22 cellular contexts compared by ENCODE assay signal in the genomic region with DNA sequence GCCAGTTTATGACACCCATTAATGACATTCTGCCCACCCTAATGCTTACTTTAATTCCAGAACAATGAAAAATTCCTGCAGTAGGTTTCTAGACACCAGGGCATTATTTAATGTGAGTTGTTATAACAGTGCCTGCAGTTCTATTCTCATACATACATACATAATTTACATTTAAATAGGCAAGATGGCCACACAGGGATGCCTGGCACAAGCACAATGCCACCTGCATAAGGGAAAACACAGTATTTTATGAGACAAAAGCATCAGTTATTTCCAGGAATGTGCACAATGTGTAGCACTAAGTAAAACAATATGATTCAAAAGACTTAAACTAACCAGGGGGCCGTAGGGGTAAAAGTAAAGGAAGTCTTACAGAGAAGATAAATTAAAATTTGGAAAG.
DNase-seq lines count a peak whose midpoint lies in the region; ATAC-seq, FAIRE-seq and TF ChIP-seq lines count a peak whose summit lies in the region.
"Had no signal": no experiment of that assay in that cellular context is flagged by ENCODE, and none has a peak within 500 bp of the region (broad histone marks: within the 10 kb centered on the region; RNA-seq: fewer than 3 reads in every experiment).

No MANE protein-coding gene starts in this region.

- no peaks in the 10 kb centered on the region for H3K9me3 ChIP-seq in HUES48 (ENCODE audit: control insufficient read depth, insufficient read depth, low read length)
- H3K9me3 ChIP-seq in H1 (ENCODE audit: insufficient read depth in 2 of 2, low read depth in 1 of 2, low read length in 1 of 2) = 0 out of 4 replicates have a peak, but pooled peaks cover 0 to 3% of the 10 kb centered on the region in 2 experiments
- H3K9me3 ChIP-seq in osteoblast (ENCODE audit: low read depth, low read length) = no peaks in the 10 kb centered on the region
- H3K9me3 ChIP-seq in kidney (ENCODE audit: control insufficient read depth in 1 of 2, low read length in 2 of 2) = no peaks in the 10 kb centered on the region
- H3K9me3 ChIP-seq: BLaER1, Caco-2 had no signal

- H3K79me2 ChIP-seq in GM23338 (replicated peaks; ENCODE audit: insufficient read depth) (no peaks in the 10 kb centered on the region), H1 (ENCODE audit: control insufficient read depth in 1 of 2, insufficient read depth in 2 of 2, low read length in 2 of 2) (no peaks in the 10 kb centered on the region), osteoblast (ENCODE audit: insufficient read depth, low read length) (no peaks in the 10 kb centered on the region)

- no peak overlapping the region for H4K8ac ChIP-seq in H1 (ENCODE audit: extremely low read depth, insufficient read depth, low read length)

- no peak overlapping the region for H3K56ac ChIP-seq in H1 (replicated peaks; ENCODE audit: insufficient read length, low read depth, low read length)

- no peak overlapping the region for H4K91ac ChIP-seq in H1 (replicated peaks; ENCODE audit: insufficient read length, low read length)

- H2BK20ac ChIP-seq in H1 (ENCODE audit: low read length) = no peak overlapping the region

- no peak overlapping the region for H2BK120ac ChIP-seq in H1 (replicated peaks; ENCODE audit: low read depth, low read length)

- no peaks in the 10 kb centered on the region for H3F3A ChIP-seq in GM23338 (replicated peaks; ENCODE audit: low read depth)

- H3K27ac Mint-ChIP-seq in GM23338 (peak overlapping the region; percentile 65), mesothelial cell of epicardium (no peak overlapping the region)
- H3K27ac Mint-ChIP-seq: B cell; CD4-positive, CD25-positive, alpha-beta regulatory T cell; CD8-positive, alpha-beta T cell had no signal

- peak; percentile 17 for DNase-seq in GM23338 (ENCODE audit: low spot score)
- DNase-seq in H1 (ENCODE audit: low read depth in 1 of 2, low spot score in 2 of 2) = peak in 1 of 2 experiments; percentile 15
- DNase-seq in iPS DF 19.7 (ENCODE audit: low read depth, low spot score) = peak; percentile 9
- no peak for DNase-seq in mesothelial cell of epicardium (ENCODE audit: low spot score in 2 of 2, unreplicated experiment in 2 of 2)
- DNase-seq in osteoblast (ENCODE audit: insufficient read length, low spot score, missing footprints) = no peak
- DNase-seq in kidney = no peak
- DNase-seq: Caco-2; CD4-positive, CD25-positive, alpha-beta regulatory T cell; CD8-positive, alpha-beta T cell; DMS153; DND-41; HCEC 1CT had no signal

- H3K4me3 Mint-ChIP-seq in GM23338 = peak overlapping the region; percentile 20; the same call in 1 of the 3 replicates
- H3K4me3 Mint-ChIP-seq in mesothelial cell of epicardium = no peak overlapping the region
- H3K4me3 Mint-ChIP-seq: B cell; CD4-positive, CD25-positive, alpha-beta regulatory T cell; CD8-positive, alpha-beta T cell had no signal

- no peaks in the 10 kb centered on the region for H4K20me1 ChIP-seq in GM23338 (replicated peaks; ENCODE audit: insufficient read depth)
- no peaks in the 10 kb centered on the region for H4K20me1 ChIP-seq in H1 (replicated peaks in 1 of 2; ENCODE audit: control insufficient read depth in 1 of 2, insufficient read depth in 2 of 2, low read length in 2 of 2)
- no peaks in the 10 kb centered on the region for H4K20me1 ChIP-seq in osteoblast (ENCODE audit: insufficient read depth, low read length)
- H4K20me1 ChIP-seq: BLaER1 had no signal

- H3K23ac ChIP-seq in H1 (ENCODE audit: insufficient read length) = no peak overlapping the region

- POLR2A ChIA-PET in H1 (lab: Charles Lee; ENCODE audit: partially characterized antibody) = no interaction called here

- H3K9me3 Mint-ChIP-seq in GM23338 = peaks cover 21% of the 10 kb centered on the region
- peaks cover 47% of the 10 kb centered on the region for H3K9me3 Mint-ChIP-seq in mesothelial cell of epicardium

- no peaks in the 10 kb centered on the region for H3K27me3 ChIP-seq in GM23338 (ENCODE audit: insufficient read depth)
- no peaks in the 10 kb centered on the region for H3K27me3 ChIP-seq in HUES48 (ENCODE audit: control insufficient read depth, insufficient read depth, low read length)
- H3K27me3 ChIP-seq in H1 (replicated peaks in 1 of 4; ENCODE audit: control insufficient read depth in 3 of 4, extremely low read depth in 1 of 4, insufficient read depth in 3 of 4, low read length in 3 of 4) = no peaks in the 10 kb centered on the region
- no peaks in the 10 kb centered on the region for H3K27me3 ChIP-seq in osteoblast (ENCODE audit: insufficient read depth, low read length)
- H3K27me3 ChIP-seq: BLaER1 had no signal

- CTCF ChIA-PET in H1 (lab: Charles Lee; ENCODE audit: partially characterized antibody) = interaction anchor here (0.6 kb wide), 1 partner anchor 1583 kb away, joined by 3 read pairs; no protein-coding TSS in a partner anchor

- H3K9ac ChIP-seq in HUES48 (ENCODE audit: low read depth, low read length) (no peak overlapping the region), H1 (replicated peaks in 1 of 4; ENCODE audit: extremely low read depth in 1 of 4, low read depth in 3 of 4, low read length in 3 of 4) (no peak overlapping the region), kidney (ENCODE audit: low read length in 2 of 2) (no peak overlapping the region)
- H3K9ac ChIP-seq: BLaER1 had no signal

- no peak overlapping the region for H2AFZ ChIP-seq in GM23338
- no peak overlapping the region for H2AFZ ChIP-seq in H1 (ENCODE audit: low read length)
- no peak overlapping the region for H2AFZ ChIP-seq in osteoblast (ENCODE audit: low read length)

- FAIRE-seq in H1 (lab: Jason Lieb, UNC) = peak; percentile 60
- no peak for FAIRE-seq in kidney (lab: Jason Lieb, UNC)
- FAIRE-seq: A204.1, G401.6, GM12892, GM19239 had no signal

- intact Hi-C loops in kidney (cut with DNase I) = no loop called here

- H3K4ac ChIP-seq in H1 (replicated peaks; ENCODE audit: insufficient read length, low read depth, low read length) = no peak overlapping the region

- TF ChIP-seq CTCF in GM23338 (conservative IDR thresholded peaks at IDR 0.05; ENCODE audit: low read depth in 2 of 2) (no peak), H1 (IDR thresholded peaks at IDR 0.05; ENCODE audit: control extremely low read depth in 1 of 3, insufficient read depth in 1 of 3, low read depth in 1 of 3, low read length in 3 of 3) (no peak), mesothelial cell of epicardium (IDR thresholded peaks at IDR 0.05; ENCODE audit: unreplicated experiment) (no peak), osteoblast (IDR thresholded peaks at IDR 0.05; ENCODE audit: extremely low read depth, low read depth, low read length) (no peak), kidney (IDR thresholded peaks at IDR 0.05; ENCODE audit: borderline replicate concordance, extremely low read depth, insufficient read depth) (no peak)

- peak overlapping the region; percentile 82; the same call in 1 of the 2 replicates for H2BK5ac ChIP-seq in H1 (ENCODE audit: low read depth, low read length)

- H4K5ac ChIP-seq in H1 (ENCODE audit: insufficient read length, low read depth, low read length) = peak overlapping the region; percentile 96

- WGBS in H1 (ENCODE audit: extremely low coverage in 1 of 2, insufficient coverage in 1 of 2, insufficient read length in 1 of 2, insufficient replicate concordance in 2 of 2, low coverage in 1 of 2, low lambda C conversion rate in 2 of 2, missing lambda C conversion rate in 1 of 2), 2 experiments = 50% methylated on average over 1 of the region's 1 CpG; no CpG with 5 or more reads in 1 of the 2 experiments

- peaks cover 12% of the 10 kb centered on the region for H3K9me2 ChIP-seq in GM23338 (ENCODE audit: insufficient read depth)

- H3K14ac ChIP-seq in H1 (ENCODE audit: insufficient read length) = no peak overlapping the region

- H3K36me3 ChIP-seq in GM23338 (ENCODE audit: insufficient read depth) (no peaks in the 10 kb centered on the region), HUES48 (ENCODE audit: control insufficient read depth, insufficient read depth, low read length) (no peaks in the 10 kb centered on the region), H1 (ENCODE audit: control insufficient read depth in 2 of 4, insufficient read depth in 4 of 4, low read length in 3 of 4) (no peaks in the 10 kb centered on the region), osteoblast (ENCODE audit: insufficient read depth, low read length) (no peaks in the 10 kb centered on the region), kidney (ENCODE audit: control insufficient read depth in 1 of 2, insufficient read depth in 2 of 2, low read length in 2 of 2) (no peaks in the 10 kb centered on the region)
- H3K36me3 ChIP-seq: BLaER1 had no signal

- H3K4me2 ChIP-seq in GM23338 = peak overlapping the region; percentile 12; the same call in 1 of the 2 replicates
- no peak overlapping the region for H3K4me2 ChIP-seq in H1 (ENCODE audit: insufficient read depth in 1 of 2, low read depth in 2 of 2, low read length in 2 of 2)
- H3K4me2 ChIP-seq in osteoblast (ENCODE audit: insufficient read depth, low read length) = no peak overlapping the region
- H3K4me2 ChIP-seq: BLaER1 had no signal

- H3K36me3 Mint-ChIP-seq in GM23338 (ENCODE audit: low read depth) = peaks cover 20% of the 10 kb centered on the region; the same call in 2 of the 3 replicates
- H3K36me3 Mint-ChIP-seq in mesothelial cell of epicardium = peaks cover 12% of the 10 kb centered on the region
- H3K36me3 Mint-ChIP-seq: CD4-positive, CD25-positive, alpha-beta regulatory T cell; CD8-positive, alpha-beta T cell had no signal

- no peak overlapping the region for H2BK15ac ChIP-seq in H1 (ENCODE audit: low read length)

- H3K4me3 ChIP-seq in GM23338 (no peak overlapping the region), HUES48 (ENCODE audit: low read depth, low read length) (peak overlapping the region; percentile 25; the same call in 1 of the 2 replicates), H1 (ENCODE audit: extremely low read depth in 1 of 4, insufficient read depth in 2 of 4, low read depth in 3 of 4, low read length in 4 of 4) (peak overlapping the region in 1 of 4 experiments; percentile 24; a peak in 1 of 8 replicates), osteoblast (ENCODE audit: insufficient read depth, low read length) (no peak overlapping the region), kidney (ENCODE audit: low read length in 2 of 2) (no peak overlapping the region)
- H3K4me3 ChIP-seq: BLaER1 had no signal

- ATAC-seq in GM23338 (peak; percentile 67), GM21367 (IDR thresholded peaks at IDR 0.05; ENCODE audit: unreplicated experiment) (no peak)
- ATAC-seq: CD8-positive, alpha-beta T cell had no signal

- peak in 1 of 2 experiments; percentile 28; a peak in 1 of 3 replicates for TF ChIP-seq EP300 in H1 (IDR thresholded peaks at IDR 0.05; ENCODE audit: borderline replicate concordance in 1 of 2, low read depth in 2 of 2, low read length in 2 of 2)

- TF ChIP-seq POLR2A in H1 (IDR thresholded peaks at IDR 0.05; ENCODE audit: control extremely low read depth in 1 of 2, low read depth in 2 of 2, low read length in 2 of 2) = no peak

- TF ChIP-seq RAD21 in H1 (IDR thresholded peaks at IDR 0.05 in 1 of 2, conservative IDR thresholded peaks at IDR 0.05 in 1 of 2; ENCODE audit: low read depth in 2 of 2, low read length in 2 of 2) = no peak

- H2BK12ac ChIP-seq in H1 (ENCODE audit: low read depth, low read length) = no peak overlapping the region

- no peaks in the 10 kb centered on the region for H3K23me2 ChIP-seq in H1 (ENCODE audit: low read depth, low read length)

- H3K27ac ChIP-seq in GM23338 (ENCODE audit: low read depth) (peak overlapping the region; percentile 71), HUES48 (ENCODE audit: low read depth, low read length) (peak overlapping the region; percentile 59), H1 (ENCODE audit: low read depth, low read length) (no peak overlapping the region), osteoblast (ENCODE audit: low read depth, low read length) (no peak overlapping the region), kidney (ENCODE audit: low read depth in 2 of 2, low read length in 2 of 2) (no peak overlapping the region)
- H3K27ac ChIP-seq: 22Rv1, BLaER1, C4-2B had no signal

- no peak overlapping the region for H2AK5ac ChIP-seq in H1 (ENCODE audit: low read depth, low read length)

- peaks cover 15% of the 10 kb centered on the region; the same call in 2 of the 3 replicates for H3K4me1 Mint-ChIP-seq in GM23338
- H3K4me1 Mint-ChIP-seq in mesothelial cell of epicardium = no peaks in the 10 kb centered on the region
- H3K4me1 Mint-ChIP-seq: B cell; CD4-positive, CD25-positive, alpha-beta regulatory T cell had no signal

- no peak overlapping the region for H3K18ac ChIP-seq in H1 (ENCODE audit: extremely low read depth, low read length)

- H3K27me3 Mint-ChIP-seq in GM23338 (ENCODE audit: insufficient read depth, low read depth, poor library complexity) (peaks cover 3% of the 10 kb centered on the region), mesothelial cell of epicardium (ENCODE audit: low read depth) (no peaks in the 10 kb centered on the region)
- H3K27me3 Mint-ChIP-seq: B cell; CD4-positive, CD25-positive, alpha-beta regulatory T cell had no signal

- H3K4me1 ChIP-seq in GM23338 (ENCODE audit: insufficient read depth) (peaks cover 15% of the 10 kb centered on the region), HUES48 (ENCODE audit: control insufficient read depth, insufficient read depth, low read length) (peaks cover 20% of the 10 kb centered on the region), H1 (replicated peaks in 1 of 4; ENCODE audit: control insufficient read depth in 3 of 4, insufficient read depth in 4 of 4, low read length in 3 of 4) (peaks cover 0 to 15% (median 0%) of the 10 kb centered on the region in 4 experiments; a peak in 1 of 7 replicates), osteoblast (ENCODE audit: insufficient read depth, low read length) (no peaks in the 10 kb centered on the region), kidney (ENCODE audit: control insufficient read depth in 1 of 2, insufficient read depth in 1 of 2, low read depth in 1 of 2, low read length in 2 of 2) (no peaks in the 10 kb centered on the region)
- H3K4me1 ChIP-seq: BLaER1, Caco-2 had no signal

- no peaks in the 10 kb centered on the region for H3K79me1 ChIP-seq in H1 (ENCODE audit: low read depth, low read length)

Comparison
In these comparisons a context has a peak if more than half of its experiments do, and no peak if none do; other contexts are left out.
1. DNase-seq: peak in GM23338 (single experiment) and iPS DF 19.7 (single experiment); none in mesothelial cell of epicardium (0 of 2), osteoblast (single experiment) and kidney (single experiment).
2. H3K27ac ChIP-seq: peak in GM23338 (single experiment) and HUES48 (single experiment); none in H1 (single experiment), osteoblast (single experiment) and kidney (0 of 2).